28 cellular contexts compared by ENCODE assay signal in the genomic region with DNA sequence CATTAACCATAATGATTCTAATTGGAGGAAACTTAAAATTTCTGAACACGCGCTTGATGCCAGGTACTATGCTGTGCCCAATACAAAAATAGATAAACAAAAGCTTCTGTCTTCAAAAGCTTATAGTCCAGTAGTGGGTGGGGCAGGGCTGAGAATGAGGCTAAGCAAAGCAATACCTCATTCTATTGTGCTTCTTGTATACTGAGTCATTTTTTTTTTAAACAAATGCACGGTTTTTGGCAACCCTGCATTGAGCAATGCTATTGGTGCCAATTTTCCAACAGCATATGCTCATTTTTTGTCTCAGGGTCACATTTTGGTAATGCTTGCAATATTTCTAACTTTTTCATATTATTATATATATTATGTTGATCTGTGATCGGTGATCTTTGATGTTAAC. TPM values are rescaled to one million over a fixed set of nuclear protein-coding genes. Genes with fewer than 3 reads are reported as not detected.
DNase-seq lines count a peak whose midpoint lies in the region; ATAC-seq and TF ChIP-seq lines count a peak whose summit lies in the region.
"Had no signal": no experiment of that assay in that cellular context is flagged by ENCODE, and none has a peak within 500 bp of the region (broad histone marks: within the 10 kb centered on the region; RNA-seq: fewer than 3 reads in every experiment).

No MANE protein-coding gene starts in this region.

- intact Hi-C loops in mucosa of descending colon (cut with DNase I, micrococcal nuclease), result no loop called here

- H3K36me3 ChIP-seq in mucosa of descending colon (ENCODE audit: low read depth), result no peaks in the 10 kb centered on the region
- H3K36me3 ChIP-seq: BLaER1, left lung had no signal

- no peak overlapping the region for H3K27ac Mint-ChIP-seq in effector memory CD8-positive, alpha-beta T cell
- no peak overlapping the region for H3K27ac Mint-ChIP-seq in activated T-cell treated with anti-CD3 and anti-CD28 coated beads, Interleukin-2, amount 50 U/mL, for 72 hours
- H3K27ac Mint-ChIP-seq: activated naive CD4-positive, alpha-beta T cell treated with anti-CD3 and anti-CD28 coated beads for 36 hours; H9; mesothelial cell of epicardium; natural killer cell had no signal

- no peaks in the 10 kb centered on the region for H3K4me1 ChIP-seq in mucosa of descending colon (ENCODE audit: low read depth)
- H3K4me1 ChIP-seq: left lung had no signal

- H3K4me3 Mint-ChIP-seq in effector memory CD8-positive, alpha-beta T cell, result no peak overlapping the region
- H3K4me3 Mint-ChIP-seq in activated T-cell treated with anti-CD3 and anti-CD28 coated beads, Interleukin-2, amount 50 U/mL, for 72 hours, result no peak overlapping the region
- H3K4me3 Mint-ChIP-seq: activated naive CD4-positive, alpha-beta T cell treated with anti-CD3 and anti-CD28 coated beads for 36 hours; activated T-cell treated with anti-CD3 and anti-CD28 coated beads, Interleukin-2, amount 50 U/mL, for 4 hours; H9; mesothelial cell of epicardium; natural killer cell had no signal

- peaks cover 14 to 18% of the 10 kb centered on the region in 2 donors for H3K27me3 Mint-ChIP-seq in effector memory CD8-positive, alpha-beta T cell
- peaks cover 22% of the 10 kb centered on the region for H3K27me3 Mint-ChIP-seq in activated T-cell treated with anti-CD3 and anti-CD28 coated beads, Interleukin-2, amount 50 U/mL, for 72 hours (ENCODE audit: low read depth)

- H3K36me3 Mint-ChIP-seq in effector memory CD8-positive, alpha-beta T cell (ENCODE audit: insufficient read depth), result no peaks in the 10 kb centered on the region
- H3K36me3 Mint-ChIP-seq in activated T-cell treated with anti-CD3 and anti-CD28 coated beads, Interleukin-2, amount 50 U/mL, for 72 hours (ENCODE audit: insufficient read depth in 2 of 2), result no peaks in the 10 kb centered on the region
- H3K36me3 Mint-ChIP-seq: mesothelial cell of epicardium, natural killer cell had no signal

- H3K4me1 Mint-ChIP-seq in effector memory CD8-positive, alpha-beta T cell (ENCODE audit: low read depth in 2 of 2), result peaks cover 2 to 3% of the 10 kb centered on the region in 2 donors
- H3K4me1 Mint-ChIP-seq in activated T-cell treated with anti-CD3 and anti-CD28 coated beads, Interleukin-2, amount 50 U/mL, for 72 hours (ENCODE audit: low read depth), result peaks cover 19% of the 10 kb centered on the region
- H3K4me1 Mint-ChIP-seq: H9, mesothelial cell of epicardium had no signal

- no peak overlapping the region for H3K4me3 ChIP-seq in mucosa of descending colon
- H3K4me3 ChIP-seq: BLaER1, left lung, smooth muscle cell had no signal

- peak; percentile 61 for DNase-seq in EL
- DNase-seq in NCI-H226, result peak; percentile 32
- DNase-seq in dermis blood vessel endothelial cell, result peak; percentile 10
- DNase-seq in mucosa of descending colon, result peak in 1 of 3 donors; percentile 28
- no peak for DNase-seq in NCI-H526 (lab: John Stamatoyannopoulos, UW)
- no peak for DNase-seq in effector memory CD8-positive, alpha-beta T cell
- no peak for DNase-seq in activated T-cell treated with anti-CD3 and anti-CD28 coated beads, Interleukin-2, amount 50 U/mL, for 72 hours
- DNase-seq: activated CD4-positive, alpha-beta T cell treated with anti-CD3 and anti-CD28 coated beads for 1 hour; activated naive CD4-positive, alpha-beta T cell treated with anti-CD3 and anti-CD28 coated beads for 36 hours; activated T-cell treated with anti-CD3 and anti-CD28 coated beads, Interleukin-2, amount 50 U/mL, for 4 hours; aorta; DND-41; effector memory CD4-positive, alpha-beta T cell; H9; KG1; left lung; MV-4-11; natural killer cell; NCI-H1694; NCI-H2171 treated with DMSO at 0.1 percent for 48 hours; NCI-H526 treated with DMSO at 0.1 percent for 48 hours; stimulated activated naive CD4-positive, alpha-beta T cell treated with Interleukin-2 at 50 U/mL for 16 hours had no signal

- ATAC-seq in mucosa of descending colon (peak; percentile 29), HG03520 (IDR thresholded peaks at IDR 0.05; ENCODE audit: unreplicated experiment) (no peak)
- ATAC-seq in effector memory CD8-positive, alpha-beta T cell (replicated peaks), result no peak
- ATAC-seq in activated T-cell treated with anti-CD3 and anti-CD28 coated beads, Interleukin-2, amount 50 U/mL, for 72 hours (replicated peaks in 1 of 2), result no peak
- ATAC-seq: activated T-cell treated with anti-CD3 and anti-CD28 coated beads, Interleukin-2, amount 50 U/mL, for 4 hours; left lung; natural killer cell had no signal

- H3K9me3 Mint-ChIP-seq in effector memory CD8-positive, alpha-beta T cell, result no peaks in the 10 kb centered on the region
- no peaks in the 10 kb centered on the region for H3K9me3 Mint-ChIP-seq in activated T-cell treated with anti-CD3 and anti-CD28 coated beads, Interleukin-2, amount 50 U/mL, for 72 hours
- H3K9me3 Mint-ChIP-seq: activated naive CD4-positive, alpha-beta T cell treated with anti-CD3 and anti-CD28 coated beads for 36 hours; activated T-cell treated with anti-CD3 and anti-CD28 coated beads, Interleukin-2, amount 50 U/mL, for 4 hours; H9; natural killer cell had no signal

- H3K9me3 ChIP-seq in mucosa of descending colon, result no peaks in the 10 kb centered on the region
- H3K9me3 ChIP-seq: BLaER1, left lung had no signal

- no peak for TF ChIP-seq CTCF in mucosa of descending colon (IDR thresholded peaks at IDR 0.05)

RNA-seq across cellular contexts. Expression of a gene that starts 34.7 kb away (rescaled TPM):
- total RNA-seq in dermis blood vessel endothelial cell, result 0.05 and 0.34 TPM in 2 replicates
- total RNA-seq in mucosa of descending colon, result 10 to 100 TPM; 21.1 to 54.6 (median 34.8) TPM
- total RNA-seq in activated T-cell treated with anti-CD3 and anti-CD28 coated beads, Interleukin-2, amount 50 U/mL, for 72 hours, result under 1 TPM; 0.19 to 0.48 TPM
- total RNA-seq: activated naive CD4-positive, alpha-beta T cell treated with anti-CD3 and anti-CD28 coated beads for 36 hours; aorta; fibroblast of villous mesenchyme; H9; natural killer cell; osteoblast; smooth muscle cell had no signal

Comparison
In these comparisons a context has a peak if more than half of its experiments do, and no peak if none do; other contexts are left out.
1. DNase-seq: peak in EL (single experiment), NCI-H226 (single experiment) and dermis blood vessel endothelial cell (single experiment); none in NCI-H526 (0 of 2), effector memory CD8-positive, alpha-beta T cell (0 of 3) and activated T-cell treated with anti-CD3 and anti-CD28 coated beads, Interleukin-2, amount 50 U/mL, for 72 hours (0 of 2).
2. RNA of a gene that starts 34.7 kb away (total RNA-seq): 21.1 to 54.6 TPM in mucosa of descending colon; 0.19 to 0.48 TPM in activated T-cell treated with anti-CD3 and anti-CD28 coated beads, Interleukin-2, amount 50 U/mL, for 72 hours and 0.05 to 0.34 TPM in dermis blood vessel endothelial cell; every median in the first group is over 10 times any median in the second.